In the genomic region with DNA sequence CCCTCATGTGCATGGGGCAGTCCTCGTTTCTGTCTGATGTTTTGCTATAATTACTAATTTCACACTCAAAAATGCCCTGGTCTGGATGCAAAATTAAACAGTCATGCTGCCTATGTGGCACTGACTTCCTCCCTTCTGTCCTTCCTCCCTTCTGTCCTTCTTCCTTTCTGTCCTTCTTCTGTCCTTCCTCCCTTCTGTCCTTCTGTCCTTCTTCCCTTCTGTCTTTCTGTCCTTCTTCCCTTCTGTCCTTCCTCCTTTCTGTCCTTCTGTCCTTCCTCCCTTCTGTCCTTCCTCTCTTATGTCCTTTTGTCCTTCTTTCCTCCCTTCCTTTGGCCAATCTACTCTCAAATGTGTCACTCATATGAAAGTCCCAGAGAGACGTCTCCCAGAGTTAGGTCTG, we compare ENCODE assay signal across 1 cellular context.
TF ChIP-seq lines count a peak whose summit lies in the region.

No MANE protein-coding gene starts in this region.

TF ChIP-seq in WTC11, 78 proteins besides CTCF, POLR2A, EP300 and RAD21:
- no peak for TF ChIP-seq SOX15 (CRISPR knock-in tag; IDR thresholded peaks at IDR 0.05)
- no peak for TF ChIP-seq ZNF532 (CRISPR knock-in tag; IDR thresholded peaks at IDR 0.05; ENCODE audit: borderline replicate concordance)
